ENCODE assay signal across 18 cellular contexts in the genomic region with DNA sequence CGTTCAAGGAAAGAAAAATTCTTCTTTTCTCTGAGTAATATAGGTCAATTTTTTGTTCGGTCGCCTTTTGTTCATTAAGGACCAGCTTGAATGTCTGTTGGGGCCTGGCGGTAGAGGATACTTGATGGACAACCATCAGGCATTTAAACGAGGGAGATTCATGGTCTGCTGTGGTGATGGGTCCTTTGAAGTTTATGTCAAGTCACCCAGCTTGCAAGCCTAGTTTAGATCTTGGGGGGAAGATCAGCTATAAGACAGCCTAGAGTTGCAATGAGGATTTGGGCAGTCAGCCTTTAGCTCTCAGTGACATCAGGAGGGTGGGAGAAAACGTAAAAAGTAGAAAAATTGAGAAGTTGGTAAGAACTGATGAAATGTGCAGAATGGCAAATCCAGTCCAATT.
"Had no signal": no experiment of that assay in that cellular context is flagged by ENCODE, and none has a peak within 500 bp of the region (broad histone marks: within the 10 kb centered on the region; RNA-seq: fewer than 3 reads in every experiment).

No MANE protein-coding gene starts in this region.

- ATAC-seq: left cardiac atrium; left ventricle myocardium superior; mucosa of descending colon; naive thymus-derived CD8-positive, alpha-beta T cell; right lobe of liver; stimulated activated memory B cell treated with anti-CD40 and anti-IgM and Interleukin-4, amounts not matched to agents 10 μg/mL and 1 μg/mL and 100 μg/mL, for 72 hours had no signal

- H3K27me3 ChIP-seq: right lobe of liver, transverse colon had no signal

- H3K4me1 ChIP-seq: right lobe of liver had no signal

- H3K27ac ChIP-seq: right lobe of liver, spleen, transverse colon had no signal

- H3K36me3 ChIP-seq: right lobe of liver, spleen, transverse colon had no signal

- H3K4me3 ChIP-seq: mucosa of descending colon, right lobe of liver, spleen, transverse colon had no signal

- FAIRE-seq: kidney had no signal

- H3K9me3 ChIP-seq: mucosa of descending colon, right lobe of liver, spleen, transverse colon had no signal

- DNase-seq: central memory CD4-positive, alpha-beta T cell; cortex of kidney; dorsolateral prefrontal cortex; effector CD8-positive, alpha-beta T cell; kidney; left cardiac atrium; left ventricle myocardium superior; mammary epithelial cell; mucosa of descending colon; naive thymus-derived CD8-positive, alpha-beta T cell; posterior cingulate gyrus; right lobe of liver; spleen; stimulated activated CD4-positive, alpha-beta T cell treated with anti-CD3 and anti-CD28 coated beads, Interleukin-15, amount 100 ng/mL, for 24 hours; stimulated activated CD4-positive, alpha-beta T cell treated with anti-CD3 and anti-CD28 coated beads, Interleukin-1b, Interleukin-23, amount 100 ng/mL, for 48 hours; stimulated activated CD4-positive, alpha-beta T cell treated with anti-CD3 and anti-CD28 coated beads, Interleukin-4, amount 100 ng/mL, for 24 hours; transverse colon had no signal
